In genomic region chr10:73635781-73636180, GRCh38 we compare ENCODE assay signal across 30 cellular contexts. TPM values are rescaled to one million over a fixed set of nuclear protein-coding genes. Genes with fewer than 3 reads are reported as not detected.
"Had no signal": no experiment of that assay in that cellular context is flagged by ENCODE, and none has a peak within 500 bp of the region (broad histone marks: within the 10 kb centered on the region; RNA-seq: fewer than 3 reads in every experiment).

No MANE protein-coding gene starts in this region.

- H3K4me3 ChIP-seq: testis, uterus had no signal

- H3K36me3 Mint-ChIP-seq: activated naive CD4-positive, alpha-beta T cell treated with anti-CD3 and anti-CD28 coated beads, Interleukin-2, amount 50 U/mL, for 24 hours; brain; mesothelial cell of epicardium; natural killer cell had no signal

- H3K36me3 ChIP-seq: neutrophil, uterus had no signal

- H3K27ac Mint-ChIP-seq: activated B cell treated with CpG ODN at 0.5 μM for 24 hours; activated CD4-positive, alpha-beta memory T cell treated with anti-CD3 and anti-CD28 coated beads, Interleukin-2, amount 10 ng/mL, durations not matched to agents 7 days and 5 days; activated naive CD4-positive, alpha-beta T cell treated with anti-CD3 and anti-CD28 coated beads, Interleukin-2, amount 50 U/mL, for 24 hours; activated T-helper 1 cell treated with anti-CD3 and anti-CD28 coated beads, Interleukin-12 subunit alpha, Interleukin-12 subunit beta, Interleukin-2, Interleukin-4 antibody, amounts not matched to agents 30 ng/mL and 10 ng/mL and 1 ng/mL, durations not matched to agents 14 hours and 24 hours and 36 hours; mesothelial cell of epicardium; natural killer cell had no signal

- H3K4me1 Mint-ChIP-seq: activated B cell treated with CpG ODN at 0.5 μM for 24 hours; activated CD4-positive, alpha-beta memory T cell treated with anti-CD3 and anti-CD28 coated beads, Interleukin-2, amount 10 ng/mL, durations not matched to agents 7 days and 5 days; activated naive CD4-positive, alpha-beta T cell treated with anti-CD3 and anti-CD28 coated beads, Interleukin-2, amount 50 U/mL, for 24 hours; mesothelial cell of epicardium; natural killer cell had no signal

- H3K9me3 ChIP-seq: neutrophil, testis, uterus had no signal

- H3K4me3 Mint-ChIP-seq: activated B cell treated with CpG ODN at 0.5 μM for 24 hours; activated CD4-positive, alpha-beta memory T cell treated with anti-CD3 and anti-CD28 coated beads, Interleukin-2, amount 10 ng/mL, durations not matched to agents 7 days and 5 days; activated naive CD4-positive, alpha-beta T cell treated with anti-CD3 and anti-CD28 coated beads, Interleukin-2, amount 50 U/mL, for 24 hours; activated T-helper 1 cell treated with anti-CD3 and anti-CD28 coated beads, Interleukin-12 subunit alpha, Interleukin-12 subunit beta, Interleukin-2, Interleukin-4 antibody, amounts not matched to agents 30 ng/mL and 10 ng/mL and 1 ng/mL, durations not matched to agents 14 hours and 24 hours and 36 hours; mesothelial cell of epicardium; natural killer cell had no signal

- H3K27ac ChIP-seq: neutrophil, parathyroid adenoma, testis, uterus had no signal

- H3K27me3 ChIP-seq: neutrophil, testis, uterus had no signal

- DNase-seq: activated B cell treated with CpG ODN at 0.5 μM for 24 hours; activated CD4-positive, alpha-beta memory T cell treated with anti-CD3 and anti-CD28 coated beads, Interleukin-2, amount 10 ng/mL, durations not matched to agents 7 days and 5 days; activated CD4-positive, alpha-beta T cell treated with anti-CD3 and anti-CD28 coated beads for 4 hours; activated gamma-delta T cell treated with Interleukin-2 at 50 U/mL for 16 hours; anterior cingulate cortex; caudate nucleus; effector memory CD4-positive, alpha-beta T cell; foreskin melanocyte; glutamatergic neuron; hypothalamus; left ventricle myocardium superior; mammary epithelial cell; natural killer cell; stimulated activated CD4-positive, alpha-beta T cell treated with anti-CD3 and anti-CD28 coated beads, Interleukin-4, amount 100 ng/mL, for 1 hour; stimulated activated naive CD4-positive, alpha-beta T cell; T-helper 9 cell; testis; trophoblast cell; uterus had no signal

- H3K79me2 ChIP-seq: parathyroid adenoma had no signal

- H2AFZ ChIP-seq: parathyroid adenoma had no signal

- H3K27me3 Mint-ChIP-seq: activated B cell treated with CpG ODN at 0.5 μM for 24 hours; activated CD4-positive, alpha-beta memory T cell treated with anti-CD3 and anti-CD28 coated beads, Interleukin-2, amount 10 ng/mL, durations not matched to agents 7 days and 5 days; activated naive CD4-positive, alpha-beta T cell treated with anti-CD3 and anti-CD28 coated beads, Interleukin-2, amount 50 U/mL, for 24 hours had no signal

- H3K4me1 ChIP-seq: parathyroid adenoma, testis, uterus had no signal

- FAIRE-seq: endothelial cell of umbilical vein had no signal

- H3K9me3 Mint-ChIP-seq: activated B cell treated with CpG ODN at 0.5 μM for 24 hours; activated CD4-positive, alpha-beta memory T cell treated with anti-CD3 and anti-CD28 coated beads, Interleukin-2, amount 10 ng/mL, durations not matched to agents 7 days and 5 days; activated naive CD4-positive, alpha-beta T cell treated with anti-CD3 and anti-CD28 coated beads, Interleukin-2, amount 50 U/mL, for 24 hours; activated T-helper 1 cell treated with anti-CD3 and anti-CD28 coated beads, Interleukin-12 subunit alpha, Interleukin-12 subunit beta, Interleukin-2, Interleukin-4 antibody, amounts not matched to agents 30 ng/mL and 10 ng/mL and 1 ng/mL, durations not matched to agents 14 hours and 24 hours and 36 hours; brain; mesothelial cell of epicardium; natural killer cell had no signal

- ATAC-seq: esophagus mucosa, left ventricle myocardium superior, natural killer cell, sciatic nerve had no signal

RNA-seq across cellular contexts. Expression of gene MYOZ1, which starts 5.5 kb away (rescaled TPM):
- total RNA-seq: activated B cell treated with CpG ODN at 0.5 μM for 24 hours; activated CD4-positive, alpha-beta memory T cell treated with anti-CD3 and anti-CD28 coated beads, Interleukin-2, amount 10 ng/mL, durations not matched to agents 7 days and 5 days; activated T-helper 1 cell treated with anti-CD3 and anti-CD28 coated beads, Interleukin-12 subunit alpha, Interleukin-12 subunit beta, Interleukin-2, Interleukin-4 antibody, amounts not matched to agents 30 ng/mL and 10 ng/mL and 1 ng/mL, durations not matched to agents 14 hours and 24 hours and 36 hours; dermis microvascular lymphatic vessel endothelial cell; endothelial cell of umbilical vein; natural killer cell; T-helper 1 cell treated with Interleukin-12 subunit alpha and Interleukin-12 subunit beta and Interleukin-4 antibody, amounts not matched to agents 30 ng/mL and 1 ng/mL, for 36 hours had no signal
- polyA plus RNA-seq: endothelial cell of umbilical vein, mammary epithelial cell had no signal

RNA-seq across cellular contexts. Expression of gene SYNPO2L, which starts 20.0 kb away (rescaled TPM):
- total RNA-seq: activated B cell treated with CpG ODN at 0.5 μM for 24 hours; activated CD4-positive, alpha-beta memory T cell treated with anti-CD3 and anti-CD28 coated beads, Interleukin-2, amount 10 ng/mL, durations not matched to agents 7 days and 5 days; dermis microvascular lymphatic vessel endothelial cell; endothelial cell of umbilical vein; mammary epithelial cell; natural killer cell; sciatic nerve had no signal
- polyA plus RNA-seq: endothelial cell of umbilical vein, mammary epithelial cell had no signal
